25 cellular contexts compared by ENCODE assay signal in the genomic region with DNA sequence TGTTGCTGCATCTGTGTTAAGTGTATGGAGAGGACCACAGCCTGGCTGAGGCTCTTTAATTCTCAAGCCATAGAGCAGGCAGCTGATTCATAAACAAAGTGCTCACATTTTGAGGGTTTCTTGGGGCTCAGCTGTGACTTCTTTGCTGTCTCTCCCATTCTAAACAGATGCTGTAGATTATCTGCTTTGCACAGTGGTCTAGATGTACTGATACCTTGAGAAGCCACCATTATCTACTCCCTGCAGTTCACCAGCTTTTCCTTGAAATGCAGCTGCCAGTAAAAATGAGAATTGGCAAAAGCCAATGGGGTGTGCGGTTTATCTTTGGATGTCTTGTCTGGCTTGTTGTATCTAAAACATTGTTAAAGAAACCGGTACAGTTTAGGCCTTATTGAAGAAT.
"Had no signal": no experiment of that assay in that cellular context is flagged by ENCODE, and none has a peak within 500 bp of the region (broad histone marks: within the 10 kb centered on the region; RNA-seq: fewer than 3 reads in every experiment).

No MANE protein-coding gene starts in this region.

- H3K27ac ChIP-seq: left lung, lower lobe of right lung, pancreas, prostate gland, skin epidermis, suprapubic skin, thoracic aorta, tibial artery, upper lobe of right lung had no signal

- H3K36me3 ChIP-seq: left lung, lower lobe of right lung, pancreas, prostate gland, suprapubic skin, thoracic aorta, tibial artery, upper lobe of right lung had no signal

- ATAC-seq: left colon; left lung; lower lobe of right lung; naive thymus-derived CD8-positive, alpha-beta T cell; pancreas; right cardiac atrium; sciatic nerve; stimulated activated effector memory CD8-positive, alpha-beta T cell treated with anti-CD3 and anti-CD28 coated beads, Interleukin-12 subunit alpha, Interleukin-12 subunit beta, amount 100 ng/mL, for 72 hours; upper lobe of right lung had no signal

- H3K9me3 ChIP-seq: left lung, lower lobe of right lung, pancreas, prostate gland, suprapubic skin, thoracic aorta, tibial artery, upper lobe of right lung had no signal

- H3K4me3 ChIP-seq: left lung, lower lobe of right lung, pancreas, prostate gland, skin epidermis, suprapubic skin, thoracic aorta, tibial artery, upper lobe of right lung had no signal

- DNase-seq: immature natural killer cell; kidney; left colon; left lung; lower lobe of right lung; mammary epithelial cell; mesenchymal stem cell; naive thymus-derived CD8-positive, alpha-beta T cell; nucleus accumbens; pancreas; posterior cingulate gyrus; retina; right cardiac atrium; stimulated activated CD4-positive, alpha-beta T cell treated with anti-CD3 and anti-CD28 coated beads, Interleukin-12 subunit alpha, Interleukin-12 subunit beta, amount 100 ng/mL, for 4 hours; stimulated activated CD4-positive, alpha-beta T cell treated with anti-CD3 and anti-CD28 coated beads, Interleukin-4, amount 100 ng/mL, for 24 hours; stimulated activated naive CD4-positive, alpha-beta T cell; tibial artery; trophoblast cell; upper lobe of right lung had no signal

- H3K4me1 ChIP-seq: pancreas, prostate gland had no signal

- H3K27me3 ChIP-seq: tibial artery had no signal
